22 cellular contexts compared by ENCODE assay signal in genomic region chr1:112887599-112888303, GRCh38.
DNase-seq lines count a peak whose midpoint lies in the region; ATAC-seq, FAIRE-seq and TF ChIP-seq lines count a peak whose summit lies in the region.
"Had no signal": no experiment of that assay in that cellular context is flagged by ENCODE, and none has a peak within 500 bp of the region (broad histone marks: within the 10 kb centered on the region; RNA-seq: fewer than 3 reads in every experiment).

No MANE protein-coding gene starts in this region.

- TF ChIP-seq EP300 in HepG2 (IDR thresholded peaks at IDR 0.05; ENCODE audit: low read depth in 2 of 2, low read length in 2 of 2) (no peak), HepG2 (CRISPR knock-in tag; IDR thresholded peaks at IDR 0.05; ENCODE audit: borderline replicate concordance) (no peak)

- CTCF ChIA-PET in HepG2 (lab: Yijun Ruan, JAX; ENCODE audit: low intra/inter-chr PET ratio, low total read pairs) (no interaction called here), A673 (lab: Charles Lee) (no interaction called here)

- WGBS in HepG2 (ENCODE audit: low lambda C conversion rate), result 64% methylated on average over 10 of the region's 10 CpGs
- 98% methylated on average over 6 of the region's 10 CpGs for WGBS in right lobe of liver (ENCODE audit: insufficient coverage, low coverage, low lambda C conversion rate, missing lambda C conversion rate)

- no peaks in the 10 kb centered on the region for H4K20me1 ChIP-seq in HepG2 (ENCODE audit: insufficient read depth, low read length)

- H3K9ac ChIP-seq in HepG2 (ENCODE audit: insufficient read depth, low read depth, low read length), result no peak overlapping the region
- H3K9ac ChIP-seq: neural progenitor cell had no signal

- FAIRE-seq in HepG2 (lab: Jason Lieb, UNC) (no peak), urothelium cell line (lab: Jason Lieb, UNC) (peak; percentile 68)
- FAIRE-seq: colon, D721Med had no signal

- no peaks in the 10 kb centered on the region for H3K27me3 ChIP-seq in HepG2 (ENCODE audit: control insufficient read depth in 1 of 2, insufficient read depth in 2 of 2, low read length in 2 of 2)
- H3K27me3 ChIP-seq in right lobe of liver, result no peaks in the 10 kb centered on the region
- H3K27me3 ChIP-seq in RWPE2 (ENCODE audit: insufficient read depth, poor library complexity, severe bottlenecking), result no peaks in the 10 kb centered on the region
- no peaks in the 10 kb centered on the region for H3K27me3 ChIP-seq in A673 (replicated peaks; ENCODE audit: insufficient read depth, low read depth, low read length, poor library complexity)
- H3K27me3 ChIP-seq: body of pancreas, heart left ventricle, neural progenitor cell, SJCRH30, vagina had no signal

- intact Hi-C loops in HepG2 (cut with micrococcal nuclease; ENCODE audit: unreplicated experiment), result no loop called here
- intact Hi-C loops in right lobe of liver (cut with DNase I), result loop anchor here in 1 of 2 donors (10.0 kb wide), 1 partner anchor 67 kb away; the partner anchor contains the start of gene SLC16A1
- intact Hi-C loops in A673 (cut with micrococcal nuclease; ENCODE audit: unreplicated experiment), result no loop called here

- H3K4me3 ChIP-seq in HepG2 (replicated peaks in 1 of 3; ENCODE audit: insufficient read depth in 1 of 3, low read depth in 2 of 3, low read length in 3 of 3) (no peak overlapping the region), right lobe of liver (no peak overlapping the region), RWPE2 (ENCODE audit: severe bottlenecking) (no peak overlapping the region), A673 (ENCODE audit: low read depth, low read length, poor library complexity, severe bottlenecking) (no peak overlapping the region)
- H3K4me3 ChIP-seq: body of pancreas, HAP-1, heart left ventricle, neural progenitor cell, SJCRH30, vagina had no signal

- BruUV-seq in HepG2 (replicated peaks; lab: Mats Ljungman, UMichigan), result no TSS peak
- no TSS peak for BruUV-seq in A673 (replicated peaks; lab: Mats Ljungman, UMichigan)

- no peak overlapping the region for H3K4me2 ChIP-seq in HepG2 (ENCODE audit: low read depth, low read length)
- H3K4me2 ChIP-seq: neural progenitor cell had no signal

- in situ Hi-C loops in HepG2 (cut with HindIII; ENCODE audit: extremely low pct_ligation_motif_present, low pct_unique_long_range_greater_than_20kb), result no loop called here

- H3K9me3 ChIP-seq in HepG2 (ENCODE audit: low read length) (no peaks in the 10 kb centered on the region), right lobe of liver (no peaks in the 10 kb centered on the region), RWPE2 (ENCODE audit: severe bottlenecking) (peaks cover 2% of the 10 kb centered on the region), A673 (ENCODE audit: low read depth, low read length, poor library complexity, severe bottlenecking) (no peaks in the 10 kb centered on the region)
- H3K9me3 ChIP-seq: body of pancreas, HAP-1, SJCRH30, vagina had no signal

- DNase-seq in HepG2 (ENCODE audit: low spot score), result no peak
- no peak for DNase-seq in right lobe of liver
- DNase-seq in RWPE2 (ENCODE audit: low spot score), result no peak
- DNase-seq in urothelium cell line (ENCODE audit: low spot score), result no peak
- no peak for DNase-seq in A673 (ENCODE audit: low spot score)
- no peak for DNase-seq in H4 (ENCODE audit: low spot score)
- DNase-seq: activated naive CD8-positive, alpha-beta T cell treated with anti-CD3 and anti-CD28 coated beads, Interleukin-2, amount 10 ng/mL, durations not matched to agents 7 days and 5 days; body of pancreas; endodermal cell; heart left ventricle; NCI-H1694; NCI-H748 treated with DMSO at 0.1 percent for 48 hours had no signal

- H3K4me1 ChIP-seq in HepG2 (ENCODE audit: insufficient read depth, low read length) (peaks cover 10% of the 10 kb centered on the region), right lobe of liver (no peaks in the 10 kb centered on the region), RWPE2 (ENCODE audit: insufficient read depth, poor library complexity, severe bottlenecking) (no peaks in the 10 kb centered on the region), A673 (ENCODE audit: insufficient read depth, low read length, poor library complexity, severe bottlenecking) (no peaks in the 10 kb centered on the region)
- H3K4me1 ChIP-seq: body of pancreas, neural progenitor cell, vagina had no signal

- H3K36me3 ChIP-seq in HepG2 (replicated peaks in 1 of 2; ENCODE audit: control insufficient read depth in 1 of 2, insufficient read depth in 2 of 2, low read length in 2 of 2), result no peaks in the 10 kb centered on the region
- H3K36me3 ChIP-seq in right lobe of liver, result no peaks in the 10 kb centered on the region
- H3K36me3 ChIP-seq in RWPE2 (ENCODE audit: low read depth), result no peaks in the 10 kb centered on the region
- H3K36me3 ChIP-seq in A673 (ENCODE audit: insufficient read depth, low read length, poor library complexity, severe bottlenecking), result no peaks in the 10 kb centered on the region
- H3K36me3 ChIP-seq: HAP-1, heart left ventricle, neural progenitor cell, SJCRH30, vagina had no signal

- TF ChIP-seq CTCF in HepG2 (CRISPR knock-in tag; IDR thresholded peaks at IDR 0.05), result no peak
- TF ChIP-seq CTCF in right lobe of liver (IDR thresholded peaks at IDR 0.05), result no peak
- no peak for TF ChIP-seq CTCF in RWPE2 (IDR thresholded peaks at IDR 0.05; ENCODE audit: poor library complexity, severe bottlenecking)
- TF ChIP-seq CTCF in A673 (conservative IDR thresholded peaks at IDR 0.05; ENCODE audit: low read depth, low read length), result no peak

- ATAC-seq in HepG2 (no peak; the same call in 2 of the 3 replicates), right lobe of liver (no peak), RWPE2 (ENCODE audit: low read depth) (peak; percentile 35; the same call in 1 of the 3 replicates), esophagus mucosa (peak; percentile 51), HG02870 (IDR thresholded peaks at IDR 0.05; ENCODE audit: unreplicated experiment) (no peak)
- ATAC-seq: body of pancreas, Panc1 had no signal

- no peaks in the 10 kb centered on the region for H3K79me2 ChIP-seq in HepG2 (ENCODE audit: insufficient read depth, low read length)

- no peak overlapping the region for H3K27ac ChIP-seq in HepG2 (ENCODE audit: extremely low read length, insufficient read depth, low read length)
- no peak overlapping the region for H3K27ac ChIP-seq in right lobe of liver
- no peak overlapping the region for H3K27ac ChIP-seq in RWPE2 (ENCODE audit: poor library complexity, severe bottlenecking)
- no peak overlapping the region for H3K27ac ChIP-seq in A673 (ENCODE audit: low read depth, low read length, poor library complexity, severe bottlenecking)
- H3K27ac ChIP-seq: body of pancreas, C4-2B, heart left ventricle, neural progenitor cell, SJCRH30, vagina had no signal

- no peak for TF ChIP-seq RAD21 in HepG2 (CRISPR knock-in tag; IDR thresholded peaks at IDR 0.05)

- POLR2A ChIA-PET in HepG2 (lab: Yijun Ruan, JAX), result no interaction called here
- POLR2A ChIA-PET in A673 (lab: Charles Lee; ENCODE audit: low non-redundant PET), result no interaction called here

- no peak for TF ChIP-seq POLR2A in HepG2 (IDR thresholded peaks at IDR 0.05; ENCODE audit: insufficient read depth in 1 of 2, low read depth in 2 of 2, low read length in 2 of 2)
- no peak for TF ChIP-seq POLR2A in right lobe of liver (IDR thresholded peaks at IDR 0.05)

- no peak overlapping the region for H2AFZ ChIP-seq in HepG2 (ENCODE audit: low read length)
- H2AFZ ChIP-seq: neural progenitor cell had no signal

TF ChIP-seq in HepG2, 621 proteins besides CTCF, POLR2A, EP300 and RAD21:
- no peak for TF ChIP-seq SMARCC2 (IDR thresholded peaks at IDR 0.05)
- peak; percentile 53 to 63 for TF ChIP-seq MAFK (conservative IDR thresholded peaks at IDR 0.05 in 1 of 2, IDR thresholded peaks at IDR 0.05 in 1 of 2; ENCODE audit: low read length in 2 of 2)
TF ChIP-seq in HepG2: peak in this region for 1.

Comparison
In these comparisons a context has a peak if more than half of its experiments do, and no peak if none do; other contexts are left out.
1. ATAC-seq: peak in RWPE2 (single experiment) and esophagus mucosa (single experiment); none in HepG2 (single experiment), right lobe of liver (0 of 4) and HG02870 (single experiment).